In the genomic region with DNA sequence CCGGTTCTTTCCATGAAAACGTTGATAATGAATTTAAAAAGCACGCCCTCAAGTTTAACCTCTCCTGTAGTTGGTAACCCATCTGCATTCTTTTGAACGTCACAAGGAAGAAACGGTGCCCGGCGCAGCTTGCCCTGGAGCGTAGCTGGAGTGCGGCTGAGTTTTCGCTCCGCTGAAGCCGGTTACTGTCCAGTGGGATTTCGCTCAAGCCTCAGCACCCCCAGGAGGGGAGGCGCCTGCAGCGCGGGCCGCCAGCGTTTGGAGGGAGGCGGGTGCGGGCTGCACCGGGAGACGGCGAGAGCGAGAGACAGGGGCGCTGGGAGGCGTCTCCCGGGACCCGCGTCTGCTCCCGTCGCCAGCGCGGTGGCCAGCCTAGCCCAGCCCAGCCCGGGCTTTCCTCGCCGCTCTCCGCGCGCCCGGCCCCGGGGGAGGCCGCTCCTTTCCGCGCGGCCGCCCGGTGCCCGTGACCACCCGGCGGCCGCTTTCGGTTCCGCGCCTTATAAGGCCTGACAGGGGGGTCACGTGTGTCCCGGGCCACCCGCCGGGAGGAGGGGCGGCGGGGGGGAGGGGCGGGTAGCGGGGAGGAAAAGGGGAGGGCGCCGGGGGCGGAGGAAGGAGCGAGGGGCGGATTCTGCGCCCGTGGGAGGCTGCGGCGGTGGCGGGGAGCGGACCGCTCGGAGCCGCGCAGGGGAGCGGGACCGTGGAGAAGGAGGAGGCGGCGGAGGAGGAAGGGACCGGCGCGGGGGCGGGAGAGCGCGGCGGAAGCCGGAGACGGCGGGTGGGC, we compare ENCODE assay signal across 8 cellular contexts. TPM values are rescaled to one million over a fixed set of nuclear protein-coding genes. Genes with fewer than 3 reads are reported as not detected.
DNase-seq lines count a peak whose midpoint lies in the region; ATAC-seq and TF ChIP-seq lines count a peak whose summit lies in the region.

No MANE protein-coding gene starts in this region.

- H3K27me3 Mint-ChIP-seq in H9 (ENCODE audit: low read depth) = peaks cover 71% of the 10 kb centered on the region
- H3K27me3 Mint-ChIP-seq in progenitor cell of endocrine pancreas = peaks cover 60% of the 10 kb centered on the region

- H2BK120ac ChIP-seq in H9 (ENCODE audit: low read depth, low read length, poor library complexity, severe bottlenecking) = no peak overlapping the region

- no peak overlapping the region for H2AK5ac ChIP-seq in H9 (ENCODE audit: insufficient read length, low read length)

- peak overlapping the region; percentile 25 for H3K9ac ChIP-seq in H9 (ENCODE audit: extremely low read depth, insufficient read length, low read length)
- peak overlapping the region; percentile 76 for H3K9ac ChIP-seq in SU-DHL-6 (ENCODE audit: low read length)

- H3K4me3 ChIP-seq in GM06990 (replicated peaks; ENCODE audit: low read depth, low read length) (peak overlapping the region; percentile 87), SU-DHL-6 (ENCODE audit: insufficient read depth, low read length, poor library complexity, severe bottlenecking) (peak overlapping the region; percentile 50), upper lobe of right lung (peak overlapping the region; percentile 75)

- no peaks in the 10 kb centered on the region for H3K9me3 ChIP-seq in H9 (ENCODE audit: control insufficient read depth, low read depth, low read length)
- no peaks in the 10 kb centered on the region for H3K9me3 ChIP-seq in SU-DHL-6 (ENCODE audit: insufficient read depth, low read length)
- no peaks in the 10 kb centered on the region for H3K9me3 ChIP-seq in upper lobe of right lung

- H3K36me3 Mint-ChIP-seq in H9 (ENCODE audit: insufficient read depth in 1 of 3, low read depth in 3 of 3) (peaks cover 0 to 11% (median 7%) of the 10 kb centered on the region in 3 experiments; a peak in 4 of 7 replicates), progenitor cell of endocrine pancreas (ENCODE audit: insufficient read depth) (no peaks in the 10 kb centered on the region)

- WGBS in H9 (ENCODE audit: extremely low coverage, insufficient read length, low lambda C conversion rate) = no CpG with 5 or more reads among the region's 91 CpGs
- WGBS in adipose tissue, 3 donors = 0 to 1% (median 0%) methylated on average over 69 to 90 of the region's 91 CpGs

- H3K9me2 ChIP-seq in SU-DHL-6 (replicated peaks; ENCODE audit: insufficient read depth, low read length) = no peaks in the 10 kb centered on the region

- H3K4me3 Mint-ChIP-seq in H9 (peak overlapping the region; percentile 74 to 87), progenitor cell of endocrine pancreas (ENCODE audit: low read depth) (peak overlapping the region; percentile 77)

- H3K36me3 ChIP-seq in GM06990 (ENCODE audit: control insufficient read depth, insufficient read depth, low read length) = no peaks in the 10 kb centered on the region
- no peaks in the 10 kb centered on the region; the same call in 1 of the 2 replicates for H3K36me3 ChIP-seq in SU-DHL-6 (ENCODE audit: low read length)
- no peaks in the 10 kb centered on the region for H3K36me3 ChIP-seq in upper lobe of right lung

- peak overlapping the region; percentile 71 for H3K18ac ChIP-seq in H9 (ENCODE audit: insufficient read length, low read depth, low read length)

- H3K79me1 ChIP-seq in H9 (ENCODE audit: insufficient read depth, low read depth, low read length, poor library complexity, severe bottlenecking) = no peaks in the 10 kb centered on the region

- H2BK15ac ChIP-seq in H9 (ENCODE audit: low read depth, low read length) = no peak overlapping the region

- H3K14ac ChIP-seq in H9 (ENCODE audit: insufficient read depth, low read length) = peak overlapping the region; percentile 85; the same call in 1 of the 2 replicates

- DNase-seq in GM06990 (ENCODE audit: extremely low read depth, insufficient read length) (peak; percentile 88), H9 (peak; percentile 78), M059J (ENCODE audit: low read depth) (peak; percentile 80), left cardiac atrium (peak; percentile 93), progenitor cell of endocrine pancreas (ENCODE audit: low spot score, unreplicated experiment) (peak; percentile 75), upper lobe of right lung (peak; percentile 95)

- H2BK12ac ChIP-seq in H9 (ENCODE audit: insufficient read length, low read depth, low read length) = no peak overlapping the region

- no peak overlapping the region for H3K56ac ChIP-seq in H9 (ENCODE audit: insufficient read length, low read depth, low read length)

- H4K5ac ChIP-seq in H9 (ENCODE audit: insufficient read length, low read depth, low read length) = no peak overlapping the region

- H3K9me3 Mint-ChIP-seq in H9 (peaks cover 10 to 13% of the 10 kb centered on the region in 2 experiments), progenitor cell of endocrine pancreas (ENCODE audit: low read depth) (peaks cover 7% of the 10 kb centered on the region)

- peaks cover 19% of the 10 kb centered on the region for H3F3A ChIP-seq in SU-DHL-6 (ENCODE audit: insufficient read depth)

- TF ChIP-seq CTCF in GM06990 (IDR thresholded peaks at IDR 0.05; ENCODE audit: insufficient read depth, low read length, poor library complexity, severe bottlenecking) (no peak), H9 (conservative IDR thresholded peaks at IDR 0.05) (no peak), SU-DHL-6 (IDR thresholded peaks at IDR 0.05; ENCODE audit: insufficient read depth, low read length, poor library complexity, severe bottlenecking) (no peak), progenitor cell of endocrine pancreas (IDR thresholded peaks at IDR 0.05; ENCODE audit: unreplicated experiment) (no peak), upper lobe of right lung (IDR thresholded peaks at IDR 0.05) (no peak)

- intact Hi-C loops in left cardiac atrium (cut with DNase I) (loop anchor here (5.0 to 10.0 kb wide), 3 partner anchors 43 to 65 kb away; no protein-coding TSS in a partner anchor), upper lobe of right lung (cut with DNase I) (no loop called here)

- no peak overlapping the region for H4K8ac ChIP-seq in H9 (replicated peaks; ENCODE audit: insufficient read length, low read depth, low read length)

- H3T11ph ChIP-seq in H9 (ENCODE audit: low read length) = no peak overlapping the region

- H3K79me2 ChIP-seq in H9 (ENCODE audit: insufficient read depth, low read length) (no peaks in the 10 kb centered on the region), SU-DHL-6 (ENCODE audit: insufficient read depth, low read length) (peaks cover 3% of the 10 kb centered on the region; the same call in 1 of the 2 replicates)

- no peak overlapping the region for H3K27ac ChIP-seq in H9 (ENCODE audit: insufficient read length, low read depth, low read length)
- H3K27ac ChIP-seq in SU-DHL-6 (ENCODE audit: low read depth, low read length) = no peak overlapping the region
- H3K27ac ChIP-seq in adipose tissue (ENCODE audit: low read depth, low read length) = peak overlapping the region; percentile 55
- H3K27ac ChIP-seq in upper lobe of right lung = peak overlapping the region; percentile 94

- no peaks in the 10 kb centered on the region for H3K27me3 ChIP-seq in GM06990 (replicated peaks; ENCODE audit: control insufficient read depth, insufficient read depth, low read length)
- H3K27me3 ChIP-seq in H9 (ENCODE audit: insufficient read depth, low read length) = peaks cover 15% of the 10 kb centered on the region; the same call in 1 of the 2 replicates
- H3K27me3 ChIP-seq in SU-DHL-6 (ENCODE audit: low read length) = no peaks in the 10 kb centered on the region
- no peaks in the 10 kb centered on the region for H3K27me3 ChIP-seq in upper lobe of right lung

- H3K4me1 Mint-ChIP-seq in H9 (peaks cover 16% of the 10 kb centered on the region in 2 experiments), progenitor cell of endocrine pancreas (ENCODE audit: low read depth) (peaks cover 10% of the 10 kb centered on the region)

- H4K20me1 ChIP-seq in H9 (ENCODE audit: control insufficient read depth, insufficient read depth, insufficient read length) (no peaks in the 10 kb centered on the region), SU-DHL-6 (ENCODE audit: low read depth, low read length) (peaks cover 5% of the 10 kb centered on the region; the same call in 1 of the 2 replicates)

- peaks cover 14% of the 10 kb centered on the region for H3K23me2 ChIP-seq in H9 (ENCODE audit: insufficient read length, low read depth, low read length, poor library complexity, severe bottlenecking)

- no peak overlapping the region for H4K91ac ChIP-seq in H9 (ENCODE audit: insufficient read length, low read depth, low read length)

- H3K23ac ChIP-seq in H9 (ENCODE audit: insufficient read length, low read depth, low read length) = no peak overlapping the region

- peak overlapping the region; percentile 94 for H3K4me2 ChIP-seq in H9 (ENCODE audit: insufficient read depth, insufficient read length, low read length)
- H3K4me2 ChIP-seq in SU-DHL-6 (ENCODE audit: low read depth, low read length, poor library complexity, severe bottlenecking) = peak overlapping the region; percentile 57

- H3K27ac Mint-ChIP-seq in H9 (peak overlapping the region in 1 of 3 experiments; percentile 37; a peak in 2 of 7 replicates), progenitor cell of endocrine pancreas (peak overlapping the region; percentile 75)

- peak overlapping the region; percentile 92 for H2AFZ ChIP-seq in H9 (ENCODE audit: low read length)
- H2AFZ ChIP-seq in SU-DHL-6 (ENCODE audit: low read depth, low read length, severe bottlenecking) = peak overlapping the region; percentile 76

- H2BK20ac ChIP-seq in H9 (ENCODE audit: low read depth, low read length, poor library complexity, severe bottlenecking) = no peak overlapping the region

- no peak overlapping the region for H3K4ac ChIP-seq in H9 (ENCODE audit: low read depth, low read length)

- ATAC-seq in left cardiac atrium (peak; percentile 94 to 95), upper lobe of right lung (peak; percentile 95)

- H2BK5ac ChIP-seq in H9 (ENCODE audit: insufficient read length, low read length) = no peak overlapping the region

- no peaks in the 10 kb centered on the region for H3K4me1 ChIP-seq in H9 (ENCODE audit: insufficient read depth, low read length)
- H3K4me1 ChIP-seq in upper lobe of right lung = no peaks in the 10 kb centered on the region

RNA-seq across cellular contexts. Expression of a gene that starts 8.3 kb away (rescaled TPM):
- total RNA-seq in H9 (2021) (7.0 and 8.6 TPM in 2 replicates), left cardiac atrium (1 to 10 TPM; 4.0 to 8.8 TPM), progenitor cell of endocrine pancreas (5.3 and 6.3 TPM in 2 replicates), upper lobe of right lung (21.3 TPM)
- total RNA-seq in M059J (2014; rRNA removed; shearing (Covaris generic)) = 3.4 and 5.0 TPM in 2 replicates
- 1 to 10 TPM in 2 of 3 donors, under 1 TPM in 1; 0.47 to 1.7 (median 1.4) TPM for polyA plus RNA-seq in adipose tissue

Comparison
In these comparisons a context has a peak if more than half of its experiments do, and no peak if none do; other contexts are left out.
1. H3K27ac ChIP-seq: peak in adipose tissue (single experiment) and upper lobe of right lung (single experiment); none in H9 (single experiment) and SU-DHL-6 (single experiment).
2. Peak in every context shown above with its lines, with median percentiles within 50 percentile points of each other: DNase-seq and H3K4me3 ChIP-seq.